ENCODE assay signal across 1 cellular context in the genomic region with DNA sequence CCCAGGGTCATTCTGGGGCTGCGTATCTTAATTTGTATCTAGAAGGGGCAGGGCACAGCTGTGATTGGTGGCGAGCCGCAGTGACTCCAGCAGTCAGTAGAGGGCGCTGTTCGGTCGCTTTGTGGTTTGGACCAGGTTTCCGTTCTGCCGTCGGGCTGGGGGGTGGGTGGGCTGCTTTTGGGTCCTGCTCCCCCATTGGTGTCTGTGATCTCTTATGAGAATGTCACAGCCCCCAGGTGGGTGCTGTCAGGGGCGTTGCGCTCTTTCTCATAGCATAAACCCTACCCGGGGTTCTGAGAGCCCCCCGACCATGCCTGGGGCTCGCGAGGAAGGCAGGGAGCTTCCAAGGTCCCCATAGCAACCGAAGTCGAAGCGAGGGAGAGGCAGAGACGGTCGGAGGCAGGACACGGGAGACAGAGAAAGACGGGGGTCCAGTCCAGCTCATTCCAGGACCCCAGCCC.
A peak's percentile ranks its signal among the peaks of the same experiment; 100 is the strongest.
TF ChIP-seq lines count a peak whose summit lies in the region.

No MANE protein-coding gene starts in this region.

TF ChIP-seq in GM12878, 131 proteins besides CTCF, POLR2A, EP300 and RAD21 (continued from another document):
- TF ChIP-seq, protein P1, sequence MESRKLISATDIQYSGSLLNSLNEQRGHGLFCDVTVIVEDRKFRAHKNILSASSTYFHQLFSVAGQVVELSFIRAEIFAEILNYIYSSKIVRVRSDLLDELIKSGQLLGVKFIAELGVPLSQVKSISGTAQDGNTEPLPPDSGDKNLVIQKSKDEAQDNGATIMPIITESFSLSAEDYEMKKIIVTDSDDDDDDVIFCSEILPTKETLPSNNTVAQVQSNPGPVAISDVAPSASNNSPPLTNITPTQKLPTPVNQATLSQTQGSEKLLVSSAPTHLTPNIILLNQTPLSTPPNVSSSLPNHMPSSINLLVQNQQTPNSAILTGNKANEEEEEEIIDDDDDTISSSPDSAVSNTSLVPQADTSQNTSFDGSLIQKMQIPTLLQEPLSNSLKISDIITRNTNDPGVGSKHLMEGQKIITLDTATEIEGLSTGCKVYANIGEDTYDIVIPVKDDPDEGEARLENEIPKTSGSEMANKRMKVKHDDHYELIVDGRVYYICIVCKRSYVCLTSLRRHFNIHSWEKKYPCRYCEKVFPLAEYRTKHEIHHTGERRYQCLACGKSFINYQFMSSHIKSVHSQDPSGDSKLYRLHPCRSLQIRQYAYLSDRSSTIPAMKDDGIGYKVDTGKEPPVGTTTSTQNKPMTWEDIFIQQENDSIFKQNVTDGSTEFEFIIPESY (IDR thresholded peaks at IDR 0.05) = no peak
- no peak for TF ChIP-seq SMAD5 (IDR thresholded peaks at IDR 0.05; ENCODE audit: low read depth)
- TF ChIP-seq TCF3 (IDR thresholded peaks at IDR 0.05; ENCODE audit: borderline replicate concordance, insufficient read depth, low read depth, low read length) = peak; percentile 59; the same call in 1 of the 2 replicates
- TF ChIP-seq CHD1 (IDR thresholded peaks at IDR 0.05; ENCODE audit: low read depth, low read length) = no peak
- no peak for TF ChIP-seq TAF1 (IDR thresholded peaks at IDR 0.05; ENCODE audit: borderline replicate concordance, low read depth, low read length)
- peak; percentile 46; the same call in 1 of the 2 replicates for TF ChIP-seq YY1 (IDR thresholded peaks at IDR 0.05; ENCODE audit: low read depth, low read length)
- TF ChIP-seq ZNF24 (IDR thresholded peaks at IDR 0.05) = no peak
- no peak for TF ChIP-seq PRDM15 (CRISPR knock-in tag; IDR thresholded peaks at IDR 0.05)
- TF ChIP-seq SP1 (IDR thresholded peaks at IDR 0.05; ENCODE audit: low read depth, low read length) = no peak
- peak; percentile 68; the same call in 1 of the 2 replicates for TF ChIP-seq TCF12 (IDR thresholded peaks at IDR 0.05; ENCODE audit: low read depth, low read length)
- TF ChIP-seq SIN3A (IDR thresholded peaks at IDR 0.05; ENCODE audit: low read depth, low read length) = 0 out of 2 replicates have a peak, but pooled peaks have one; percentile 23
